In the genomic region with DNA sequence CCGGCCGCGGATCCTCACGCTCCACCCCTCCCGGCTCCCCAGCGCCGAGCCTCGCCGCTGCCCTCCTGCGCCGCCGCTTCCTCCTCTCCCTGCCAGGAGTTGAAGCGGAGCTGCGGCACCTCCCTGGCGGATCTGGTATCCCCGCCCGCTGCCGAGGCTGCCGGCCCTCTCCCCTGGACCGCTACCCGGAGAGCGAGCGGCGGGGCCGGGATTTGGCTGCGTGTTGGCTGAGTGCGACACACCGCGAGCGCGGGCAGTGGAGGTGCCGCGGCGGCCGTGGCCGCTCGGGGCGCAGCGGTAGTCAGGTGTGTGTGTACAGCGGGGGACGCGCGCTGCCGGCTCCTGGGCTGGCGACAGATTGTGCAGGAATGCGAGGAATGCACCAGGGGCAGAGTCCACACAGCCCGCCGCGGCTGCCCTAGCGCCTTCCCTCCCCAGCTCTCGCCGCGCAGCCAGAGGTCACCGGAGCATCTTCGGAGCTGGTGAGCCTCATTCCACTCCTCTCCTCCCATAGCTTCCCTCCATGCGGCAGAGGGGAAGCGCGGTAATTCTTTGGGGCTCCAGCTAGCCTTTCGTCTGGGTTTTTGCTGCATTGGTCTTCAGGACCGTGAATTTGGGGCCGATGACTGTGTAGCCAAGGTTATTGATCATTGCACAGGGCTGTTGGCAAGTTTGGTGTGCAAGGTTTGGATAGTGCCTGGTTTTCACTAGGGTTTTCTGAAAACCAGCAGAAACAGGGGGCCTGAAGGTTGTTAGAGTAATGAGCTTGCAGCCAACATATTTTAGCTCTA, we compare ENCODE assay signal across 1 cellular context.
TF ChIP-seq lines count a peak whose summit lies in the region.

No MANE protein-coding gene starts in this region.

TF ChIP-seq in HepG2, 621 proteins besides CTCF, POLR2A, EP300 and RAD21 (continued from another document):
- TF ChIP-seq, protein P1, sequence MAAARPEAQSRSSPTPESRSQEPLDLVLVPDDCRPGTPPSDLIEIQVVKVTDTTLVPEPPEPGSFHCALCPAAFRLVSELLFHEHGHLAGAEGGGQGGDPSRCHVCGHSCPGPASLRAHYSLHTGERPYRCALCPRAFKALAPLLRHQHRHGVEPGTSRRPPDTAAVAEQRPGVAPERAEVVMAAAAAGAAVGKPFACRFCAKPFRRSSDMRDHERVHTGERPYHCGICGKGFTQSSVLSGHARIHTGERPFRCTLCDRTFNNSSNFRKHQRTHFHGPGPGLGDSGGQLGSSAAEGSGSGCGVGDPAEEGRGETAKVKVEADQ (CRISPR knock-in tag; IDR thresholded peaks at IDR 0.05; ENCODE audit: borderline replicate concordance), result peak; percentile 73
- TF ChIP-seq SNAI1 (CRISPR knock-in tag; IDR thresholded peaks at IDR 0.05; ENCODE audit: borderline replicate concordance), result peak; percentile 80
- TF ChIP-seq TEAD3 (CRISPR knock-in tag; optimal IDR thresholded peaks at IDR 0.05; ENCODE audit: borderline replicate concordance), result peak; percentile 100
- TF ChIP-seq MEIS1 (CRISPR knock-in tag; IDR thresholded peaks at IDR 0.05; ENCODE audit: borderline replicate concordance), result peak; percentile 99
- TF ChIP-seq ZNF747 (CRISPR knock-in tag; IDR thresholded peaks at IDR 0.05; ENCODE audit: borderline replicate concordance), result peak; percentile 98
- TF ChIP-seq HNF4G (IDR thresholded peaks at IDR 0.05; ENCODE audit: borderline replicate concordance, low read depth, low read length), result peak; percentile 100
- peak; percentile 100 for TF ChIP-seq HNF4G (CRISPR knock-in tag; IDR thresholded peaks at IDR 0.05; ENCODE audit: borderline replicate concordance, low read depth)
- TF ChIP-seq RFXAP (CRISPR knock-in tag; IDR thresholded peaks at IDR 0.05; ENCODE audit: borderline replicate concordance), result peak; percentile 95
- TF ChIP-seq MXI1 (IDR thresholded peaks at IDR 0.05; ENCODE audit: borderline replicate concordance, low read depth, low read length), result peak; percentile 95
- TF ChIP-seq ZNF83 (CRISPR knock-in tag; IDR thresholded peaks at IDR 0.05; ENCODE audit: borderline replicate concordance), result no peak; the same call in 1 of the 2 replicates
- TF ChIP-seq ARNT (IDR thresholded peaks at IDR 0.05), result no peak
- peak; percentile 54; the same call in 1 of the 2 replicates for TF ChIP-seq GPN1 (CRISPR knock-in tag; IDR thresholded peaks at IDR 0.05; ENCODE audit: borderline replicate concordance)
